15 cellular contexts compared by ENCODE assay signal in genomic region chr6:147161974-147162495, GRCh38. TPM values are rescaled to one million over a fixed set of nuclear protein-coding genes. Genes with fewer than 3 reads are reported as not detected.
DNase-seq lines count a peak whose midpoint lies in the region; ATAC-seq and TF ChIP-seq lines count a peak whose summit lies in the region.
"Had no signal": no experiment of that assay in that cellular context is flagged by ENCODE, and none has a peak within 500 bp of the region (broad histone marks: within the 10 kb centered on the region; RNA-seq: fewer than 3 reads in every experiment).

No MANE protein-coding gene starts in this region.

- H3K9me3 Mint-ChIP-seq in chondrocyte (ENCODE audit: low read depth), result peaks cover 2% of the 10 kb centered on the region
- H3K9me3 Mint-ChIP-seq: stimulated activated naive CD8-positive, alpha-beta T cell treated with anti-CD3 and anti-CD28 coated beads, Interleukin-15, Interleukin-2, amounts not matched to agents 100 ng/mL and 50 ng/mL, for 24 hours had no signal

- no peak for TF ChIP-seq CTCF in chondrocyte (IDR thresholded peaks at IDR 0.05)

- H3K36me3 Mint-ChIP-seq in chondrocyte (ENCODE audit: low read depth), result no peaks in the 10 kb centered on the region
- H3K36me3 Mint-ChIP-seq: activated naive CD8-positive, alpha-beta T cell treated with anti-CD3 and anti-CD28 coated beads, Interleukin-2, amount 10 ng/mL, durations not matched to agents 7 days and 5 days had no signal

- peak; percentile 77 for DNase-seq in EL
- peak; percentile 72 for DNase-seq in OCI-M2 (lab: John Stamatoyannopoulos, UW; ENCODE audit: unreplicated experiment)
- no peak for DNase-seq in chondrocyte (ENCODE audit: low spot score)
- DNase-seq in lung microvascular endothelial cell (ENCODE audit: low read depth in 2 of 2), result peak; percentile 76 to 92
- DNase-seq in NCI-H1048 (lab: John Stamatoyannopoulos, UW), result no peak
- no peak for DNase-seq in SKM-1 treated with dmso at 0.1 percent for 144 hours (lab: John Stamatoyannopoulos, UW; ENCODE audit: unreplicated experiment)
- DNase-seq in NCI-H524 (lab: John Stamatoyannopoulos, UW), result no peak
- DNase-seq: activated naive CD8-positive, alpha-beta T cell treated with anti-CD3 and anti-CD28 coated beads, Interleukin-2, amount 10 ng/mL, durations not matched to agents 7 days and 5 days; C1 segment of cervical spinal cord; effector CD8-positive, alpha-beta T cell; mesendoderm; stimulated activated CD4-positive, alpha-beta T cell treated with anti-CD3 and anti-CD28 coated beads, Interleukin-4, amount 100 ng/mL, for 4 hours had no signal

- no peak for ATAC-seq in HG03378 (IDR thresholded peaks at IDR 0.05; ENCODE audit: unreplicated experiment)
- ATAC-seq: Right ventricle myocardium inferior had no signal

- peak overlapping the region; percentile 65 for H3K27ac Mint-ChIP-seq in chondrocyte (ENCODE audit: unreplicated experiment)
- H3K27ac Mint-ChIP-seq: activated naive CD8-positive, alpha-beta T cell treated with anti-CD3 and anti-CD28 coated beads, Interleukin-2, amount 10 ng/mL, durations not matched to agents 7 days and 5 days; stimulated activated naive CD8-positive, alpha-beta T cell treated with anti-CD3 and anti-CD28 coated beads, Interleukin-15, Interleukin-2, amounts not matched to agents 100 ng/mL and 50 ng/mL, for 24 hours had no signal

- H3K4me3 Mint-ChIP-seq in chondrocyte (ENCODE audit: unreplicated experiment), result no peak overlapping the region
- H3K4me3 Mint-ChIP-seq: activated naive CD8-positive, alpha-beta T cell treated with anti-CD3 and anti-CD28 coated beads, Interleukin-2, amount 10 ng/mL, durations not matched to agents 7 days and 5 days; stimulated activated naive CD8-positive, alpha-beta T cell treated with anti-CD3 and anti-CD28 coated beads, Interleukin-15, Interleukin-2, amounts not matched to agents 100 ng/mL and 50 ng/mL, for 24 hours had no signal

- no peaks in the 10 kb centered on the region for H3K27me3 Mint-ChIP-seq in chondrocyte (ENCODE audit: low read depth)
- H3K27me3 Mint-ChIP-seq: activated naive CD8-positive, alpha-beta T cell treated with anti-CD3 and anti-CD28 coated beads, Interleukin-2, amount 10 ng/mL, durations not matched to agents 7 days and 5 days; stimulated activated naive CD8-positive, alpha-beta T cell treated with anti-CD3 and anti-CD28 coated beads, Interleukin-15, Interleukin-2, amounts not matched to agents 100 ng/mL and 50 ng/mL, for 24 hours had no signal

- H3K4me1 Mint-ChIP-seq in chondrocyte (ENCODE audit: low read depth), result peaks cover 47% of the 10 kb centered on the region
- H3K4me1 Mint-ChIP-seq: activated naive CD8-positive, alpha-beta T cell treated with anti-CD3 and anti-CD28 coated beads, Interleukin-2, amount 10 ng/mL, durations not matched to agents 7 days and 5 days had no signal

RNA-seq across cellular contexts. Expression of gene STXBP5, which starts 42.2 kb away (rescaled TPM):
- total RNA-seq in chondrocyte (30.8 to 42.5 TPM (median 32.4 TPM) in 3 replicates), lung microvascular endothelial cell (13.3 and 14.1 TPM in 2 replicates)

Comparison
In these comparisons a context has a peak if more than half of its experiments do, and no peak if none do; other contexts are left out.
1. DNase-seq: peak in EL (single experiment), OCI-M2 (single experiment) and lung microvascular endothelial cell (2 of 2); none in chondrocyte (single experiment), NCI-H1048 (single experiment), SKM-1 treated with dmso at 0.1 percent for 144 hours (single experiment) and NCI-H524 (0 of 2).